ENCODE assay signal across 1 cellular context in the genomic region with DNA sequence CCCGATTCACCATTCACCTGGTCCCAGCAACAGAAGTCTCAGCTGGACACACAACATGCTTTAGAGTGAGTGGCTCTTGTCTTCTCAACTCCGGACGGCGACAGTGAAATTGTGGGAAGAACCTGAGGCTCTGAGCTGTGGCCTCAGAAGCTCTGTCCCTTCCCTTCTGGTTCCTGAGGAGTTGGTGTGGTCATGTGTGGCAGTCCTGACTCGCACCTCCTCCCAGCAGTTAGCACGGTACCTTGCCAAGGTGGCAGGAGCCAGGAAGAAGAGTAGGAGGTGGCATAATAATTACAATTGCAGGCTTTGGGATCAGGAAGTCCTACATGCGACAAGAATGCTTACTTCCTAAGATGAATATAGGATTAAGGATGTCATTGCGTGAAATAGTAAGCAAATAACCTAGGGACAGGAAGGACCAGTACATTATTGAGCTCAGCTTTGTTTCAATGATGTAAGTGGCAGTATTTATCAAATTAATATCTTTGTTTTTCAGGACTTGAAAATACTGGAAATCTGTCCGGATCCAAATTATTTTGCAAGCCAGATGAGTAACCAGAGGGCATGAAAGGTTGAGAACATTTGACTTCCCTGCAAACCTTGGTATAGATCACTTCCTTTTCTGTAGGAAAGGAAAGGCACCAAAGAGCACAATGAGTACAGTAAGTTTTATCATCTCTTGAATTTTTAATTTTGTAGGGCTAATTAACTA.
TF ChIP-seq lines count a peak whose summit lies in the region.

No MANE protein-coding gene starts in this region.

TF ChIP-seq in A549, 52 proteins besides CTCF, POLR2A, EP300 and RAD21:
- TF ChIP-seq RFX5 (IDR thresholded peaks at IDR 0.05), result no peak
- no peak for TF ChIP-seq PHF8 (IDR thresholded peaks at IDR 0.05; ENCODE audit: borderline replicate concordance, low read depth)
- TF ChIP-seq ESRRA (IDR thresholded peaks at IDR 0.05; ENCODE audit: borderline replicate concordance, low read length), result no peak
- no peak for TF ChIP-seq HDAC2 (IDR thresholded peaks at IDR 0.05)
- TF ChIP-seq BHLHE40 (IDR thresholded peaks at IDR 0.05; ENCODE audit: low read depth, low read length), result no peak
- TF ChIP-seq, protein P1, sequence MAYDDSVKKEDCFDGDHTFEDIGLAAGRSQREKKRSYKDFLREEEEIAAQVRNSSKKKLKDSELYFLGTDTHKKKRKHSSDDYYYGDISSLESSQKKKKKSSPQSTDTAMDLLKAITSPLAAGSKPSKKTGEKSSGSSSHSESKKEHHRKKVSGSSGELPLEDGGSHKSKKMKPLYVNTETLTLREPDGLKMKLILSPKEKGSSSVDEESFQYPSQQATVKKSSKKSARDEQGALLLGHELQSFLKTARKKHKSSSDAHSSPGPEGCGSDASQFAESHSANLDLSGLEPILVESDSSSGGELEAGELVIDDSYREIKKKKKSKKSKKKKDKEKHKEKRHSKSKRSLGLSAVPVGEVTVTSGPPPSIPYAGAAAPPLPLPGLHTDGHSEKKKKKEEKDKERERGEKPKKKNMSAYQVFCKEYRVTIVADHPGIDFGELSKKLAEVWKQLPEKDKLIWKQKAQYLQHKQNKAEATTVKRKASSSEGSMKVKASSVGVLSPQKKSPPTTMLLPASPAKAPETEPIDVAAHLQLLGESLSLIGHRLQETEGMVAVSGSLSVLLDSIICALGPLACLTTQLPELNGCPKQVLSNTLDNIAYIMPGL (CRISPR knock-in tag; IDR thresholded peaks at IDR 0.05; ENCODE audit: borderline replicate concordance), result no peak
- TF ChIP-seq, protein P2, sequence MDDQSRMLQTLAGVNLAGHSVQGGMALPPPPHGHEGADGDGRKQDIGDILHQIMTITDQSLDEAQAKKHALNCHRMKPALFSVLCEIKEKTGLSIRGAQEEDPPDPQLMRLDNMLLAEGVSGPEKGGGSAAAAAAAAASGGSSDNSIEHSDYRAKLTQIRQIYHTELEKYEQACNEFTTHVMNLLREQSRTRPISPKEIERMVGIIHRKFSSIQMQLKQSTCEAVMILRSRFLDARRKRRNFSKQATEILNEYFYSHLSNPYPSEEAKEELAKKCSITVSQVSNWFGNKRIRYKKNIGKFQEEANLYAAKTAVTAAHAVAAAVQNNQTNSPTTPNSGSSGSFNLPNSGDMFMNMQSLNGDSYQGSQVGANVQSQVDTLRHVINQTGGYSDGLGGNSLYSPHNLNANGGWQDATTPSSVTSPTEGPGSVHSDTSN (IDR thresholded peaks at IDR 0.05), result no peak
- no peak for TF ChIP-seq KDM1A (IDR thresholded peaks at IDR 0.05; ENCODE audit: low read depth)
- TF ChIP-seq, protein P3, sequence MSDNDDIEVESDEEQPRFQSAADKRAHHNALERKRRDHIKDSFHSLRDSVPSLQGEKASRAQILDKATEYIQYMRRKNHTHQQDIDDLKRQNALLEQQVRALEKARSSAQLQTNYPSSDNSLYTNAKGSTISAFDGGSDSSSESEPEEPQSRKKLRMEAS (IDR thresholded peaks at IDR 0.05), result no peak
- TF ChIP-seq, protein P4, sequence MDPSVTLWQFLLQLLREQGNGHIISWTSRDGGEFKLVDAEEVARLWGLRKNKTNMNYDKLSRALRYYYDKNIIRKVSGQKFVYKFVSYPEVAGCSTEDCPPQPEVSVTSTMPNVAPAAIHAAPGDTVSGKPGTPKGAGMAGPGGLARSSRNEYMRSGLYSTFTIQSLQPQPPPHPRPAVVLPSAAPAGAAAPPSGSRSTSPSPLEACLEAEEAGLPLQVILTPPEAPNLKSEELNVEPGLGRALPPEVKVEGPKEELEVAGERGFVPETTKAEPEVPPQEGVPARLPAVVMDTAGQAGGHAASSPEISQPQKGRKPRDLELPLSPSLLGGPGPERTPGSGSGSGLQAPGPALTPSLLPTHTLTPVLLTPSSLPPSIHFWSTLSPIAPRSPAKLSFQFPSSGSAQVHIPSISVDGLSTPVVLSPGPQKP (IDR thresholded peaks at IDR 0.05; ENCODE audit: low read depth, low read length), result no peak
- TF ChIP-seq ZNF302 (CRISPR knock-in tag; IDR thresholded peaks at IDR 0.05), result no peak
- no peak for TF ChIP-seq SREBF2 (IDR thresholded peaks at IDR 0.05)
- no peak for TF ChIP-seq KDM5A (IDR thresholded peaks at IDR 0.05)
- no peak for TF ChIP-seq HOXB13 (CRISPR knock-in tag; IDR thresholded peaks at IDR 0.05; ENCODE audit: low read depth)
- TF ChIP-seq JUNB (IDR thresholded peaks at IDR 0.05), result no peak
- no peak for TF ChIP-seq EHMT2 (IDR thresholded peaks at IDR 0.05; ENCODE audit: low read depth)
